19 cellular contexts compared by ENCODE assay signal in genomic region chr1:104295516-104295915, GRCh38.
DNase-seq lines count a peak whose midpoint lies in the region; ATAC-seq and TF ChIP-seq lines count a peak whose summit lies in the region.
"Had no signal": no experiment of that assay in that cellular context is flagged by ENCODE, and none has a peak within 500 bp of the region (broad histone marks: within the 10 kb centered on the region; RNA-seq: fewer than 3 reads in every experiment).

No MANE protein-coding gene starts in this region.

- no peak overlapping the region for H3K4ac ChIP-seq in mesendoderm (ENCODE audit: low read depth, low read length)

- no peak for TF ChIP-seq POLR2A in esophagus squamous epithelium (IDR thresholded peaks at IDR 0.05)

- H2BK120ac ChIP-seq in mesendoderm (ENCODE audit: low read depth, low read length), result no peak overlapping the region

- H3K4me3 ChIP-seq in mesendoderm (ENCODE audit: low read length), result no peak overlapping the region
- no peak overlapping the region for H3K4me3 ChIP-seq in esophagus squamous epithelium
- H3K4me3 ChIP-seq: PC-9, SK-N-MC had no signal

- no peak for ATAC-seq in HG03095 (IDR thresholded peaks at IDR 0.05; ENCODE audit: unreplicated experiment)
- ATAC-seq in HG03108 (IDR thresholded peaks at IDR 0.05; ENCODE audit: unreplicated experiment), result no peak

- H2AK5ac ChIP-seq in mesendoderm (ENCODE audit: low read length), result no peak overlapping the region

- H3K4me1 ChIP-seq in mesendoderm (ENCODE audit: control insufficient read depth, low read depth, low read length) (no peaks in the 10 kb centered on the region), esophagus squamous epithelium (no peaks in the 10 kb centered on the region)

- H3K36me3 ChIP-seq in mesendoderm (ENCODE audit: control insufficient read depth, insufficient read depth, low read length) (no peaks in the 10 kb centered on the region), esophagus squamous epithelium (no peaks in the 10 kb centered on the region)

- no CpG with 5 or more reads among the region's 3 CpGs for WGBS in mesendoderm (ENCODE audit: extremely low coverage, insufficient coverage, low lambda C conversion rate)
- 61 to 66% methylated on average over 3 of the region's 3 CpGs for WGBS in esophagus squamous epithelium, 2 donors

- no peak overlapping the region for H2BK5ac ChIP-seq in mesendoderm (ENCODE audit: low read length)

- no peak overlapping the region for H2BK15ac ChIP-seq in mesendoderm (replicated peaks; ENCODE audit: low read depth)

- H4K5ac ChIP-seq in mesendoderm (ENCODE audit: low read length), result no peak overlapping the region

- H3K9me3 ChIP-seq in esophagus squamous epithelium, result peaks cover 0 to 3% (median 0%) of the 10 kb centered on the region in 3 donors

- no peak overlapping the region for H3K9ac ChIP-seq in mesendoderm (ENCODE audit: low read length)

- H4K8ac ChIP-seq in mesendoderm (ENCODE audit: low read depth, low read length), result no peak overlapping the region

- no peak overlapping the region for H3K23ac ChIP-seq in mesendoderm (ENCODE audit: low read length)

- H3K79me2 ChIP-seq in mesendoderm (ENCODE audit: control insufficient read depth, insufficient read depth, low read length), result no peaks in the 10 kb centered on the region

- H3K56ac ChIP-seq in mesendoderm (ENCODE audit: low read length), result no peak overlapping the region

- no peak overlapping the region for H3K18ac ChIP-seq in mesendoderm (ENCODE audit: low read length)

- H3K27ac ChIP-seq in mesendoderm (ENCODE audit: low read depth, low read length) (no peak overlapping the region), esophagus squamous epithelium (no peak overlapping the region)
- H3K27ac ChIP-seq: 22Rv1, PC-9, SK-N-MC had no signal

- H3K79me1 ChIP-seq in mesendoderm (ENCODE audit: low read length), result no peaks in the 10 kb centered on the region

- no peak for TF ChIP-seq CTCF in esophagus squamous epithelium (IDR thresholded peaks at IDR 0.05)

- no peaks in the 10 kb centered on the region for H3K27me3 ChIP-seq in mesendoderm (ENCODE audit: insufficient read depth, low read length, poor library complexity)
- no peaks in the 10 kb centered on the region for H3K27me3 ChIP-seq in esophagus squamous epithelium

- DNase-seq in NCI-H1092 treated with DMSO at 0.1 percent for 48 hours (lab: John Stamatoyannopoulos, UW) (peak; percentile 6), NCI-H1092 (lab: John Stamatoyannopoulos, UW) (no peak), NCI-H1417 treated with DMSO at 0.1 percent for 48 hours (lab: John Stamatoyannopoulos, UW) (peak; percentile 30), NCI-H748 (lab: John Stamatoyannopoulos, UW; ENCODE audit: unreplicated experiment) (peak; percentile 80), mesendoderm (peak; percentile 2), esophagus squamous epithelium (lab: John Stamatoyannopoulos, UW) (no peak)
- DNase-seq: C1 segment of cervical spinal cord; CD8-positive, alpha-beta memory T cell; Kasumi-1; NCI-H1694 treated with DMSO at 0.1 percent for 48 hours; NCI-H2227 treated with DMSO at 0.1 percent for 48 hours; NCI-H510A; PC-9; RPMI8226; SHP77 had no signal

- intact Hi-C loops in esophagus squamous epithelium (cut with DNase I), result no loop called here

- H3K4me2 ChIP-seq in mesendoderm (ENCODE audit: low read length), result no peak overlapping the region
- H3K4me2 ChIP-seq: PC-9 had no signal

Comparison
In these comparisons a context has a peak if more than half of its experiments do, and no peak if none do; other contexts are left out.
1. DNase-seq: peak in NCI-H1092 treated with DMSO at 0.1 percent for 48 hours (single experiment), NCI-H1417 treated with DMSO at 0.1 percent for 48 hours (single experiment), NCI-H748 (single experiment) and mesendoderm (single experiment); none in NCI-H1092 (single experiment) and esophagus squamous epithelium (single experiment).